16 cellular contexts compared by ENCODE assay signal in genomic region chr15:90449206-90449735, GRCh38.
DNase-seq lines count a peak whose midpoint lies in the region; ATAC-seq and TF ChIP-seq lines count a peak whose summit lies in the region.
"Had no signal": no experiment of that assay in that cellular context is flagged by ENCODE, and none has a peak within 500 bp of the region (broad histone marks: within the 10 kb centered on the region; RNA-seq: fewer than 3 reads in every experiment).

No MANE protein-coding gene starts in this region.

- no peak overlapping the region for H3K27ac ChIP-seq in Panc1 (ENCODE audit: low read length)
- no peak overlapping the region for H3K27ac ChIP-seq in neuronal stem cell (replicated peaks; ENCODE audit: low read length)
- H3K27ac ChIP-seq: vagina had no signal

- H3K4me1 ChIP-seq in Panc1 (ENCODE audit: control insufficient read depth, insufficient read depth, low read length) (no peaks in the 10 kb centered on the region), neuronal stem cell (ENCODE audit: control insufficient read depth in 2 of 2, insufficient read depth in 1 of 2, low read depth in 1 of 2, low read length in 2 of 2) (peaks cover 0 to 4% of the 10 kb centered on the region in 2 donors)
- H3K4me1 ChIP-seq: vagina had no signal

- no peak overlapping the region for H2BK5ac ChIP-seq in neuronal stem cell (ENCODE audit: low read length)

- no peak overlapping the region for H2AFZ ChIP-seq in neuronal stem cell (ENCODE audit: low read length)

- no peak overlapping the region for H2BK120ac ChIP-seq in neuronal stem cell (ENCODE audit: low read depth, low read length)

- intact Hi-C loops in Panc1 (cut with micrococcal nuclease; ENCODE audit: unreplicated experiment), result no loop called here

- H3K14ac ChIP-seq in neuronal stem cell (ENCODE audit: low read length), result no peak overlapping the region

- no peaks in the 10 kb centered on the region for H3K27me3 Mint-ChIP-seq in chondrocyte (ENCODE audit: low read depth)
- H3K27me3 Mint-ChIP-seq: IgD-negative memory B cell had no signal

- no peak overlapping the region for H2AK5ac ChIP-seq in neuronal stem cell (ENCODE audit: low read depth, low read length)

- peak; percentile 60; the same call in 1 of the 2 replicates for ATAC-seq in Panc1
- no peak for ATAC-seq in GM18909 (IDR thresholded peaks at IDR 0.05; ENCODE audit: poor library complexity, unreplicated experiment)
- ATAC-seq in GM21717 (IDR thresholded peaks at IDR 0.05; ENCODE audit: unreplicated experiment), result no peak
- ATAC-seq: right cardiac atrium had no signal

- H4K8ac ChIP-seq in neuronal stem cell (ENCODE audit: low read depth, low read length), result no peak overlapping the region

- H3K4me3 Mint-ChIP-seq in chondrocyte (ENCODE audit: unreplicated experiment), result no peak overlapping the region
- H3K4me3 Mint-ChIP-seq: IgD-negative memory B cell had no signal

- CTCF ChIA-PET in Panc1 (lab: Charles Lee), result no interaction called here

- no peak overlapping the region for H3K18ac ChIP-seq in neuronal stem cell (ENCODE audit: low read length)

- H3K36me3 ChIP-seq in Panc1 (ENCODE audit: control insufficient read depth, insufficient read depth, low read length) (peaks cover 52% of the 10 kb centered on the region), neuronal stem cell (replicated peaks in 1 of 2; ENCODE audit: control insufficient read depth in 2 of 2, insufficient read depth in 2 of 2, low read length in 2 of 2) (peaks cover 2 to 81% of the 10 kb centered on the region in 2 donors)

- H3K9me3 Mint-ChIP-seq in chondrocyte (ENCODE audit: low read depth), result no peaks in the 10 kb centered on the region
- H3K9me3 Mint-ChIP-seq: IgD-negative memory B cell had no signal

- BruUV-seq in Panc1 (replicated peaks; lab: Mats Ljungman, UMichigan), result no TSS peak

- H3K27me3 ChIP-seq in Panc1 (ENCODE audit: control insufficient read depth, insufficient read depth, low read length) (no peaks in the 10 kb centered on the region), neuronal stem cell (ENCODE audit: control insufficient read depth in 3 of 3, insufficient read depth in 3 of 3, low read depth in 1 of 3, low read length in 3 of 3) (no peaks in the 10 kb centered on the region)
- H3K27me3 ChIP-seq: vagina had no signal

- H3K4ac ChIP-seq in neuronal stem cell (ENCODE audit: low read length), result no peak overlapping the region

- POLR2A ChIA-PET in Panc1 (lab: Charles Lee), result interaction anchor here (0.6 to 0.9 kb wide), 2 partner anchors 49 to 113 kb away, joined by 3 to 4 read pairs; no protein-coding TSS in a partner anchor

- H2BK12ac ChIP-seq in neuronal stem cell (ENCODE audit: low read length), result no peak overlapping the region

- no peak overlapping the region for H2BK15ac ChIP-seq in neuronal stem cell (ENCODE audit: low read length)

- peaks cover 14% of the 10 kb centered on the region for H3K4me1 Mint-ChIP-seq in chondrocyte (ENCODE audit: low read depth)

- H3K79me1 ChIP-seq in neuronal stem cell (ENCODE audit: low read depth, low read length), result no peaks in the 10 kb centered on the region

- no peak overlapping the region for H3K4me2 ChIP-seq in neuronal stem cell (ENCODE audit: insufficient read depth, low read length, poor library complexity, severe bottlenecking)

- TF ChIP-seq CTCF in Panc1 (IDR thresholded peaks at IDR 0.05) (no peak), chondrocyte (IDR thresholded peaks at IDR 0.05) (no peak)

- no peaks in the 10 kb centered on the region for H3K9me3 ChIP-seq in Panc1 (ENCODE audit: control insufficient read depth, insufficient read depth, low read depth, low read length)
- no peaks in the 10 kb centered on the region for H3K9me3 ChIP-seq in neuronal stem cell (replicated peaks in 1 of 2; ENCODE audit: control insufficient read depth in 2 of 2, insufficient read depth in 1 of 2, low read depth in 1 of 2, low read length in 2 of 2)
- H3K9me3 ChIP-seq: vagina had no signal

- H3K4me3 ChIP-seq in Panc1 (ENCODE audit: low read depth in 2 of 2, low read length in 2 of 2) (no peak overlapping the region), neuronal stem cell (ENCODE audit: low read length in 2 of 2) (no peak overlapping the region)
- H3K4me3 ChIP-seq: vagina had no signal

- in situ Hi-C loops in Panc1 (cut with HindIII; ENCODE audit: low pct_unique_long_range_greater_than_20kb, low sequenced_read_pairs), result no loop called here

- H4K91ac ChIP-seq in neuronal stem cell (ENCODE audit: low read depth, low read length, poor library complexity), result no peak overlapping the region

- DNase-seq in EH (ENCODE audit: low read depth), result peak; percentile 53
- DNase-seq in Panc1 (ENCODE audit: low read depth, low spot score), result no peak
- no peak for DNase-seq in chondrocyte (ENCODE audit: low spot score)
- DNase-seq in neuronal stem cell (ENCODE audit: low spot score), result no peak
- no peak for DNase-seq in NCI-H748 treated with DMSO at 0.1 percent for 48 hours (lab: John Stamatoyannopoulos, UW)
- no peak for DNase-seq in NOMO-1 treated with dmso at 0.1 percent for 144 hours (lab: John Stamatoyannopoulos, UW; ENCODE audit: unreplicated experiment)
- DNase-seq: activated CD4-positive, alpha-beta T cell treated with anti-CD3 and anti-CD28 coated beads for 4 hours; activated T-cell treated with anti-CD3 and anti-CD28 coated beads, Interleukin-2, amount 50 U/mL, for 1 hour; cerebellar nuclear complex; foreskin melanocyte; NCI-H187 treated with DMSO at 0.1 percent for 48 hours; right cardiac atrium had no signal

- no peak overlapping the region for H3K9ac ChIP-seq in neuronal stem cell (ENCODE audit: low read depth, low read length, poor library complexity)

- peak overlapping the region; percentile 72 for H3K27ac Mint-ChIP-seq in chondrocyte (ENCODE audit: unreplicated experiment)
- H3K27ac Mint-ChIP-seq: IgD-negative memory B cell had no signal

- H3K36me3 Mint-ChIP-seq in chondrocyte (ENCODE audit: low read depth), result peaks cover 52% of the 10 kb centered on the region

- WGBS in neuronal stem cell (ENCODE audit: extremely low coverage in 2 of 2, insufficient read length in 2 of 2, insufficient replicate concordance in 1 of 2), 2 donors, result no CpG with 5 or more reads among the region's 4 CpGs

- peak overlapping the region; percentile 13 for H3K23ac ChIP-seq in neuronal stem cell (ENCODE audit: low read depth, low read length, poor library complexity)
